In genomic region chr5:54820759-54821158, GRCh38 we compare ENCODE assay signal across 22 cellular contexts.
"Had no signal": no experiment of that assay in that cellular context is flagged by ENCODE, and none has a peak within 500 bp of the region (broad histone marks: within the 10 kb centered on the region; RNA-seq: fewer than 3 reads in every experiment).

No MANE protein-coding gene starts in this region.

- H2AFZ ChIP-seq: neural progenitor cell had no signal

- H3K4me3 ChIP-seq: coronary artery, lung, neural progenitor cell, prostate gland, right atrium auricular region, sigmoid colon, testis, transverse colon, vagina had no signal

- H3K4me1 Mint-ChIP-seq: immature natural killer cell; memory B cell; stimulated activated effector memory CD8-positive, alpha-beta T cell treated with anti-CD3 and anti-CD28 coated beads, Interleukin-12 subunit alpha, Interleukin-12 subunit beta, amount 100 ng/mL, for 72 hours had no signal

- H3K27me3 ChIP-seq: neural progenitor cell, right atrium auricular region, sigmoid colon, testis, transverse colon, vagina had no signal

- H3K9me3 ChIP-seq: prostate gland, right atrium auricular region, sigmoid colon, testis, transverse colon, vagina had no signal

- H3K27ac Mint-ChIP-seq: effector memory CD8-positive, alpha-beta T cell; immature natural killer cell; memory B cell; natural killer cell treated with Interleukin-12 subunit alpha and Interleukin-12 subunit beta and Interleukin-15 and Interleukin-18, amount 100 ng/mL, for 72 hours; neural progenitor cell; stimulated activated effector memory CD8-positive, alpha-beta T cell treated with anti-CD3 and anti-CD28 coated beads, Interleukin-12 subunit alpha, Interleukin-12 subunit beta, amount 100 ng/mL, for 72 hours had no signal

- H3K4me2 ChIP-seq: neural progenitor cell had no signal

- H3K36me3 Mint-ChIP-seq: immature natural killer cell; memory B cell; neural progenitor cell; stimulated activated effector memory CD8-positive, alpha-beta T cell treated with anti-CD3 and anti-CD28 coated beads, Interleukin-12 subunit alpha, Interleukin-12 subunit beta, amount 100 ng/mL, for 72 hours had no signal

- H3K4me1 ChIP-seq: neural progenitor cell, prostate gland, right atrium auricular region, testis, transverse colon had no signal

- H3K27ac ChIP-seq: neural progenitor cell, prostate gland, right atrium auricular region, sigmoid colon, testis, transverse colon, vagina had no signal

- H3K27me3 Mint-ChIP-seq: memory B cell had no signal

- H3K9ac ChIP-seq: neural progenitor cell had no signal

- H3K36me3 ChIP-seq: neural progenitor cell, prostate gland, right atrium auricular region, sigmoid colon, transverse colon, vagina had no signal

- H3K9me3 Mint-ChIP-seq: effector memory CD8-positive, alpha-beta T cell; immature natural killer cell; memory B cell; neural progenitor cell; stimulated activated effector memory CD8-positive, alpha-beta T cell treated with anti-CD3 and anti-CD28 coated beads, Interleukin-12 subunit alpha, Interleukin-12 subunit beta, amount 100 ng/mL, for 72 hours had no signal

- ATAC-seq: effector memory CD8-positive, alpha-beta T cell; left colon; natural killer cell treated with Interleukin-12 subunit alpha and Interleukin-12 subunit beta and Interleukin-15 and Interleukin-18, amount 100 ng/mL, for 72 hours; stimulated activated effector memory CD8-positive, alpha-beta T cell treated with anti-CD3 and anti-CD28 coated beads, Interleukin-12 subunit alpha, Interleukin-12 subunit beta, amount 100 ng/mL, for 72 hours; stimulated activated naive CD8-positive, alpha-beta T cell treated with anti-CD3 and anti-CD28 coated beads, Interleukin-15, Interleukin-2, amounts not matched to agents 100 U/mL and 50 U/mL, for 24 hours had no signal

- H3K4me3 Mint-ChIP-seq: effector memory CD8-positive, alpha-beta T cell; immature natural killer cell; memory B cell; natural killer cell treated with Interleukin-12 subunit alpha and Interleukin-12 subunit beta and Interleukin-15 and Interleukin-18, amount 100 ng/mL, for 72 hours; neural progenitor cell; stimulated activated effector memory CD8-positive, alpha-beta T cell treated with anti-CD3 and anti-CD28 coated beads, Interleukin-12 subunit alpha, Interleukin-12 subunit beta, amount 100 ng/mL, for 72 hours had no signal

- DNase-seq: effector memory CD8-positive, alpha-beta T cell; hypothalamus; immature natural killer cell; islet precursor cell; kidney glomerular epithelial cell; left colon; sigmoid colon; stimulated activated CD4-positive, alpha-beta T cell treated with anti-CD3 and anti-CD28 coated beads, Interleukin-2, amount 100 ng/mL, for 24 hours; stimulated activated CD4-positive, alpha-beta T cell treated with anti-CD3 and anti-CD28 coated beads, Interleukin-4, amount 100 ng/mL, for 24 hours; stimulated activated naive CD8-positive, alpha-beta T cell treated with anti-CD3 and anti-CD28 coated beads, Interleukin-15, Interleukin-2, amounts not matched to agents 100 U/mL and 50 U/mL, for 24 hours; substantia nigra; testis; transverse colon had no signal
